Comparison of ENCODE assay signal across 29 cellular contexts in the genomic region with DNA sequence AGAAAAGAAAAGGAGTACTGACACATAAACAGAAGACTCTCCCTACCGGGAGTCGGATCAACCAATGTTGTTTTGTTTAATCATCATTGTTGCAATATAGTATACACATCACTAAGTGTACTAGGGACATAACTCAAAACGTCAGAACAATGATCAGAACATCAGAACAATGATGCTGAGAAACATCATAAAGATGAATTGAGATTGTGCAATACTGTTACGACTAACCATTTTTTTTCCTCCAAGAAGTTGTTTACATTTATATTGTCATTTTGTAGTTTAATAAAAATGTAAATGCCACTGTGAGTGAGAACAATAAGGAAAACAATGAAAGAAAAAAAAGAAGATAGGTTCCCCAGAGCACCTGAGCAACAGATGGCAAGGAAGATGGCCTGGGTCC.
"Had no signal": no experiment of that assay in that cellular context is flagged by ENCODE, and none has a peak within 500 bp of the region (broad histone marks: within the 10 kb centered on the region; RNA-seq: fewer than 3 reads in every experiment).

No MANE protein-coding gene starts in this region.

- H3K79me2 ChIP-seq: hepatocyte had no signal

- H3K4me3 Mint-ChIP-seq: dendritic cell treated with granulocyte-macrophage colony-stimulating factor and Interleukin-4, amounts not matched to agents 40 ng/mL and 50 ng/mL, for 4 days; effector memory CD8-positive, alpha-beta T cell; endodermal cell had no signal

- H3K4me1 Mint-ChIP-seq: endodermal cell had no signal

- H2AFZ ChIP-seq: hepatocyte had no signal

- H3K36me3 ChIP-seq: colonic mucosa, esophagus muscularis mucosa, esophagus squamous epithelium, gastrocnemius medialis, gastroesophageal sphincter, heart left ventricle, heart right ventricle had no signal

- H3K27ac ChIP-seq: colonic mucosa, coronary artery, dorsolateral prefrontal cortex, epithelial cell of prostate, esophagus muscularis mucosa, esophagus squamous epithelium, foreskin keratinocyte, gastrocnemius medialis, gastroesophageal sphincter, heart left ventricle, heart right ventricle, hepatocyte had no signal

- ATAC-seq: effector memory CD8-positive, alpha-beta T cell; esophagus mucosa; foreskin keratinocyte; gastrocnemius medialis; gastroesophageal sphincter; heart left ventricle; heart right ventricle had no signal

- DNase-seq: colonic mucosa; cortex of kidney; dermis blood vessel endothelial cell; dorsolateral prefrontal cortex; effector CD4-positive, alpha-beta T cell; effector CD8-positive, alpha-beta T cell; effector memory CD4-positive, alpha-beta T cell; effector memory CD8-positive, alpha-beta T cell; endodermal cell; erythroblast; esophagus squamous epithelium; foreskin fibroblast; foreskin keratinocyte; foreskin melanocyte; gastrocnemius medialis; glutamatergic neuron; head of caudate nucleus; heart left ventricle; heart right ventricle had no signal

- H3K27ac Mint-ChIP-seq: dendritic cell treated with granulocyte-macrophage colony-stimulating factor and Interleukin-4, amounts not matched to agents 40 ng/mL and 50 ng/mL, for 4 days; effector memory CD8-positive, alpha-beta T cell; endodermal cell had no signal

- H3K27me3 ChIP-seq: colonic mucosa, dorsolateral prefrontal cortex, esophagus muscularis mucosa, esophagus squamous epithelium, foreskin keratinocyte, gastrocnemius medialis, gastroesophageal sphincter, heart left ventricle, heart right ventricle, hepatocyte had no signal

- FAIRE-seq: endometrium, endothelial cell of umbilical vein, frontal cortex had no signal

- H3K4me1 ChIP-seq: colonic mucosa, esophagus muscularis mucosa, esophagus squamous epithelium, foreskin keratinocyte, gastrocnemius medialis, gastroesophageal sphincter had no signal

- H3K9me3 Mint-ChIP-seq: dendritic cell treated with granulocyte-macrophage colony-stimulating factor and Interleukin-4, amounts not matched to agents 40 ng/mL and 50 ng/mL, for 4 days; endodermal cell had no signal

- H3K4me2 ChIP-seq: hepatocyte had no signal

- H3K9me3 ChIP-seq: colonic mucosa, esophagus muscularis mucosa, esophagus squamous epithelium, gastrocnemius medialis, gastroesophageal sphincter, heart right ventricle had no signal

- H3K4me3 ChIP-seq: colonic mucosa, coronary artery, dorsolateral prefrontal cortex, esophagus muscularis mucosa, esophagus squamous epithelium, gastrocnemius medialis, gastroesophageal sphincter, heart left ventricle, heart right ventricle, hepatocyte had no signal

- H3K27me3 Mint-ChIP-seq: dendritic cell treated with granulocyte-macrophage colony-stimulating factor and Interleukin-4, amounts not matched to agents 40 ng/mL and 50 ng/mL, for 4 days; effector memory CD8-positive, alpha-beta T cell had no signal
